Comparison of ENCODE assay signal across 1 cellular context in the genomic region with DNA sequence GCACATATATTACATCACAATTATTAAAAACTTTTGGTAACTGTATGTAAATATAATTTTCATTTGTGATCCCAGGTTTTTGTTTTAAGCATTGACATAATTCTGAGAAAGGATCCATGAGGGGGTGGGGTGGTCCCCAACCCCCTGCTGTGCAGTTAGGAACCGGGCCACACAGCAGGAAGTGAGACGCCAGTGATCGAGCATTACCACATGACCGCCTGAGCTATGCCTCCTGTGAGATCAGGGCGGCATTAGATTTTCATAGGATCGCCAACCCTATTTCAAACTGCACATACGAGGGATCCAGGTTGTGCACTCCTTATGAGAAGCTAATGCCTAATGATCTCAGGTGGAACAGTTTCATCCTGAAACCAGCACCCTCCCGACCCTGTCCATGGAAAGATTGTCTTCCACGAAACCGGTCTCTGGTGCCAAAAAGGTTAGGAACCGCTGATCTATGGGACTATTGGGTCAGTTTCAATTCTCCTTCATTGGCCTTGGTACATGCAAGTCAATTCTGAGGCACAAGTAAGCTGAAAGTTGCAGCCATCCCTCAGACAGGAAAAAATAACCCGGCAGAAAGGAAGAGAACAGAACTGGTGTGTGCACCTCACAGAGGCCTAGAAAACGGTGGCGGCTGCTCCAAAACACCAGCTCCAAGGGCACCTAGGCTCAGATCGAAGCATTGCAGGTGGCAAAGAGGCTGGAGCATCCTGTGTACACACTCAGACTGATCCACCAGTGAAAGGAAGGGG.
TF ChIP-seq lines count a peak whose summit lies in the region.

No MANE protein-coding gene starts in this region.

TF ChIP-seq in K562, 482 proteins besides CTCF, POLR2A, EP300 and RAD21:
- TF ChIP-seq SPI1 (IDR thresholded peaks at IDR 0.05; ENCODE audit: borderline replicate concordance, low read depth, low read length) = no peak
- no peak for TF ChIP-seq MECOM (CRISPR knock-in tag; IDR thresholded peaks at IDR 0.05)
